15 cellular contexts compared by ENCODE assay signal in genomic region chr21:45938811-45939520, GRCh38. TPM values are rescaled to one million over a fixed set of nuclear protein-coding genes. Genes with fewer than 3 reads are reported as not detected.
DNase-seq lines count a peak whose midpoint lies in the region; TF ChIP-seq lines count a peak whose summit lies in the region.
"Had no signal": no experiment of that assay in that cellular context is flagged by ENCODE, and none has a peak within 500 bp of the region (broad histone marks: within the 10 kb centered on the region; RNA-seq: fewer than 3 reads in every experiment).

No MANE protein-coding gene starts in this region.

- no peak overlapping the region for H4K91ac ChIP-seq in neuronal stem cell (ENCODE audit: low read depth, low read length, poor library complexity)

- peak overlapping the region; percentile 35 for H3K23ac ChIP-seq in neuronal stem cell (ENCODE audit: low read depth, low read length, poor library complexity)

- no peak overlapping the region for H3K4ac ChIP-seq in neuronal stem cell (ENCODE audit: low read length)

- no peak for TF ChIP-seq CTCF in thyroid gland (IDR thresholded peaks at IDR 0.05)
- no peak for TF ChIP-seq CTCF in esophagus muscularis mucosa (IDR thresholded peaks at IDR 0.05)

- peak overlapping the region; percentile 25 for H2AK5ac ChIP-seq in neuronal stem cell (ENCODE audit: low read depth, low read length)

- peaks cover 2% of the 10 kb centered on the region for H3K79me1 ChIP-seq in neuronal stem cell (ENCODE audit: low read depth, low read length)

- no peak overlapping the region for H4K8ac ChIP-seq in neuronal stem cell (ENCODE audit: low read depth, low read length)

- H3K4me2 ChIP-seq in BLaER1 (peak overlapping the region; percentile 89), neuronal stem cell (ENCODE audit: insufficient read depth, low read length, poor library complexity, severe bottlenecking) (no peak overlapping the region)

- H3K9ac ChIP-seq in BLaER1 (peak overlapping the region; percentile 72), neuronal stem cell (ENCODE audit: low read depth, low read length, poor library complexity) (peak overlapping the region; percentile 55)
- H3K9ac ChIP-seq: GM23248 had no signal

- no peak overlapping the region for H2AFZ ChIP-seq in neuronal stem cell (ENCODE audit: low read length)
- H2AFZ ChIP-seq: GM23248 had no signal

- peaks cover 16% of the 10 kb centered on the region; the same call in 1 of the 2 replicates for H4K20me1 ChIP-seq in BLaER1

- intact Hi-C loops in thyroid gland (cut with DNase I): no loop called here
- intact Hi-C loops in esophagus muscularis mucosa (cut with DNase I): no loop called here

- no peak overlapping the region for H3K18ac ChIP-seq in neuronal stem cell (ENCODE audit: low read length)

- TF ChIP-seq POLR2A in thyroid gland (IDR thresholded peaks at IDR 0.05): no peak
- TF ChIP-seq POLR2A in esophagus muscularis mucosa (IDR thresholded peaks at IDR 0.05; ENCODE audit: low read depth): no peak

- peak overlapping the region; percentile 20 for H2BK15ac ChIP-seq in neuronal stem cell (ENCODE audit: low read length)

- H2BK5ac ChIP-seq in neuronal stem cell (ENCODE audit: low read length): no peak overlapping the region

- H2BK120ac ChIP-seq in neuronal stem cell (ENCODE audit: low read depth, low read length): no peak overlapping the region

- DNase-seq in H7 (peak; percentile 40), SJCRH30 (peak; percentile 56 to 66), neuronal stem cell (ENCODE audit: low spot score) (no peak), thyroid gland (no peak), AG08395 (ENCODE audit: low spot score) (no peak), esophagus muscularis mucosa (ENCODE audit: extremely low spot score) (no peak)
- DNase-seq in stimulated activated CD4-positive, alpha-beta T cell treated with anti-CD3 and anti-CD28 coated beads, Interleukin-4, amount 100 ng/mL, for 4 hours: no peak
- DNase-seq: AML-193; C1 segment of cervical spinal cord; CD4-positive, alpha-beta T cell; DMS79; GM23248 had no signal

- H3K27me3 ChIP-seq in BLaER1 (no peaks in the 10 kb centered on the region), H7 (ENCODE audit: control insufficient read depth, insufficient read depth, low read length) (no peaks in the 10 kb centered on the region), SJCRH30 (no peaks in the 10 kb centered on the region), neuronal stem cell (ENCODE audit: control insufficient read depth in 3 of 3, insufficient read depth in 3 of 3, low read depth in 1 of 3, low read length in 3 of 3) (peaks cover 0 to 27% (median 0%) of the 10 kb centered on the region in 3 experiments), thyroid gland (no peaks in the 10 kb centered on the region), esophagus muscularis mucosa (no peaks in the 10 kb centered on the region)

- H3K9me3 ChIP-seq in BLaER1 (no peaks in the 10 kb centered on the region), SJCRH30 (replicated peaks) (no peaks in the 10 kb centered on the region), neuronal stem cell (replicated peaks in 1 of 2; ENCODE audit: control insufficient read depth in 2 of 2, insufficient read depth in 1 of 2, low read depth in 1 of 2, low read length in 2 of 2) (peaks cover 0 to 42% of the 10 kb centered on the region in 2 donors), thyroid gland (no peaks in the 10 kb centered on the region), esophagus muscularis mucosa (peaks cover 0 to 28% (median 20%) of the 10 kb centered on the region in 4 donors)

- H3K14ac ChIP-seq in neuronal stem cell (ENCODE audit: low read length): no peak overlapping the region

- TF ChIP-seq EP300 in esophagus muscularis mucosa (IDR thresholded peaks at IDR 0.05): no peak

- H3K4me1 ChIP-seq in BLaER1 (peaks cover 92% of the 10 kb centered on the region), SJCRH30 (no peaks in the 10 kb centered on the region; the same call in 1 of the 2 replicates), neuronal stem cell (ENCODE audit: control insufficient read depth in 2 of 2, insufficient read depth in 1 of 2, low read depth in 1 of 2, low read length in 2 of 2) (no peaks in the 10 kb centered on the region), thyroid gland (no peaks in the 10 kb centered on the region), esophagus muscularis mucosa (no peaks in the 10 kb centered on the region)

- peaks cover 6% of the 10 kb centered on the region; the same call in 1 of the 2 replicates for H3K36me3 ChIP-seq in BLaER1
- H3K36me3 ChIP-seq in H7 (replicated peaks; ENCODE audit: control insufficient read depth, insufficient read depth, low read length): no peaks in the 10 kb centered on the region
- H3K36me3 ChIP-seq in SJCRH30: no peaks in the 10 kb centered on the region
- H3K36me3 ChIP-seq in neuronal stem cell (replicated peaks in 1 of 2; ENCODE audit: control insufficient read depth in 2 of 2, insufficient read depth in 2 of 2, low read length in 2 of 2): no peaks in the 10 kb centered on the region
- no peaks in the 10 kb centered on the region for H3K36me3 ChIP-seq in thyroid gland
- H3K36me3 ChIP-seq in esophagus muscularis mucosa: peaks cover 0 to 9% (median 3%) of the 10 kb centered on the region in 4 donors

- WGBS in neuronal stem cell (ENCODE audit: extremely low coverage in 2 of 2, insufficient read length in 2 of 2, insufficient replicate concordance in 1 of 2), 2 donors: no CpG with 5 or more reads among the region's 17 CpGs
- 89 to 94% methylated on average over 11 to 16 of the region's 17 CpGs for WGBS in thyroid gland, 2 donors
- WGBS in esophagus muscularis mucosa: 90% methylated on average over 16 of the region's 17 CpGs

- H2BK12ac ChIP-seq in neuronal stem cell (ENCODE audit: low read length): no peak overlapping the region

- H3K4me3 ChIP-seq in BLaER1 (peak overlapping the region; percentile 35), H7 (ENCODE audit: insufficient read depth, low read depth, low read length) (no peak overlapping the region), SJCRH30 (no peak overlapping the region), neuronal stem cell (ENCODE audit: low read length in 2 of 2) (no peak overlapping the region), thyroid gland (replicated peaks in 1 of 3) (no peak overlapping the region), esophagus muscularis mucosa (no peak overlapping the region)
- H3K4me3 ChIP-seq: GM12878, GM23248 had no signal

- H3K27ac ChIP-seq in BLaER1: peak overlapping the region; percentile 92
- H3K27ac ChIP-seq in SJCRH30: no peak overlapping the region
- no peak overlapping the region for H3K27ac ChIP-seq in neuronal stem cell (replicated peaks; ENCODE audit: low read length)
- no peak overlapping the region for H3K27ac ChIP-seq in thyroid gland
- no peak overlapping the region for H3K27ac ChIP-seq in esophagus muscularis mucosa (replicated peaks in 1 of 4)
- H3K27ac ChIP-seq: GM23248 had no signal

RNA-seq across cellular contexts. Expression of gene COL6A1, which starts 42.6 kb away (rescaled TPM):
- 243 and 283 TPM in 2 replicates for total RNA-seq in H7 (2014; rRNA removed; shearing (Covaris generic))
- total RNA-seq in SJCRH30 (2014; rRNA removed; shearing (Covaris generic)): 12.6 and 13.3 TPM in 2 replicates
- 54.3 TPM for polyA plus RNA-seq in neuronal stem cell (2013, experiment 1 of 2)
- 53.4 TPM for polyA plus RNA-seq in neuronal stem cell (2013, experiment 2 of 2)
- total RNA-seq in thyroid gland (100 to 1,000 TPM in 3 of 4 donors, 10 to 100 TPM in 1; 96.1 to 213 (median 162) TPM), esophagus muscularis mucosa (1,000 to 10,000 TPM in 2 of 4 donors, 100 to 1,000 TPM in 2; 646 to 1,432 (median 1,078) TPM)
- polyA plus RNA-seq: IgD-negative memory B cell had no signal

Comparison
In these comparisons a context has a peak if more than half of its experiments do, and no peak if none do; other contexts are left out.
1. DNase-seq: peak in H7 (single experiment) and SJCRH30 (2 of 2); none in neuronal stem cell (single experiment), thyroid gland (0 of 2), stimulated activated CD4-positive, alpha-beta T cell treated with anti-CD3 and anti-CD28 coated beads, Interleukin-4, amount 100 ng/mL, for 4 hours (0 of 2), AG08395 (single experiment) and esophagus muscularis mucosa (single experiment).